ENCODE assay signal across 23 cellular contexts in genomic region chr17:52106070-52106469, GRCh38. TPM values are rescaled to one million over a fixed set of nuclear protein-coding genes. Genes with fewer than 3 reads are reported as not detected.
"Had no signal": no experiment of that assay in that cellular context is flagged by ENCODE, and none has a peak within 500 bp of the region (broad histone marks: within the 10 kb centered on the region; RNA-seq: fewer than 3 reads in every experiment).

No MANE protein-coding gene starts in this region.

- H3K36me3 Mint-ChIP-seq: activated naive CD8-positive, alpha-beta T cell; mesothelial cell of epicardium; naive B cell; stimulated activated effector memory CD8-positive, alpha-beta T cell treated with anti-CD3 and anti-CD28 coated beads, Interleukin-12 subunit alpha, Interleukin-12 subunit beta, amount 100 ng/mL, for 72 hours had no signal

- H3K4me2 ChIP-seq: hepatocyte had no signal

- H3K4me1 ChIP-seq: ascending aorta, esophagus squamous epithelium, gastroesophageal sphincter, SJSA1, stomach, tibial nerve had no signal

- H3K4me3 ChIP-seq: ascending aorta, esophagus squamous epithelium, gastroesophageal sphincter, hepatocyte, SJSA1, stomach, tibial nerve had no signal

- DNase-seq: activated CD4-positive, alpha-beta T cell treated with anti-CD3 and anti-CD28 coated beads for 1 hour; activated effector memory CD4-positive, alpha-beta T cell treated with Interleukin-2 at 50 U/mL for 16 hours; effector CD8-positive, alpha-beta T cell; esophagus squamous epithelium; islet precursor cell; naive B cell had no signal

- H3K9me3 ChIP-seq: ascending aorta, esophagus squamous epithelium, gastroesophageal sphincter, SJSA1, stomach, tibial nerve had no signal

- H3K79me2 ChIP-seq: hepatocyte had no signal

- H3K27ac Mint-ChIP-seq: activated naive CD8-positive, alpha-beta T cell; activated T-cell treated with anti-CD3 and anti-CD28 coated beads, Interleukin-2, amount 50 U/mL, for 72 hours; mesothelial cell of epicardium; naive B cell; stimulated activated effector memory CD8-positive, alpha-beta T cell treated with anti-CD3 and anti-CD28 coated beads, Interleukin-12 subunit alpha, Interleukin-12 subunit beta, amount 100 ng/mL, for 72 hours; WTC11 had no signal

- H3K4me1 Mint-ChIP-seq: mesothelial cell of epicardium; naive B cell; stimulated activated effector memory CD8-positive, alpha-beta T cell treated with anti-CD3 and anti-CD28 coated beads, Interleukin-12 subunit alpha, Interleukin-12 subunit beta, amount 100 ng/mL, for 72 hours had no signal

- H3K9me3 Mint-ChIP-seq: activated T-cell treated with anti-CD3 and anti-CD28 coated beads, Interleukin-2, amount 50 U/mL, for 72 hours; mesothelial cell of epicardium had no signal

- H2AFZ ChIP-seq: hepatocyte had no signal

- H3K36me3 ChIP-seq: ascending aorta, esophagus squamous epithelium, gastroesophageal sphincter, SJSA1, stomach, tibial nerve had no signal

- ATAC-seq: activated T-cell treated with anti-CD3 and anti-CD28 coated beads, Interleukin-2, amount 50 U/mL, for 72 hours; gastroesophageal sphincter; stimulated activated effector memory CD8-positive, alpha-beta T cell treated with anti-CD3 and anti-CD28 coated beads, Interleukin-12 subunit alpha, Interleukin-12 subunit beta, amount 100 ng/mL, for 72 hours had no signal

- H3K4me3 Mint-ChIP-seq: activated naive CD8-positive, alpha-beta T cell; activated T-cell treated with anti-CD3 and anti-CD28 coated beads, Interleukin-2, amount 50 U/mL, for 72 hours; mesothelial cell of epicardium; naive B cell; stimulated activated effector memory CD8-positive, alpha-beta T cell treated with anti-CD3 and anti-CD28 coated beads, Interleukin-12 subunit alpha, Interleukin-12 subunit beta, amount 100 ng/mL, for 72 hours; WTC11 had no signal

- H3K27ac ChIP-seq: ascending aorta, epithelial cell of prostate, esophagus squamous epithelium, gastroesophageal sphincter, hepatocyte, SJSA1, stomach, tibial nerve had no signal

- H3K27me3 ChIP-seq: ascending aorta, gastroesophageal sphincter, hepatocyte, SJSA1, stomach, tibial nerve had no signal

RNA-seq across cellular contexts. Expression of gene CA10, which starts 52.4 kb away (rescaled TPM):
- total RNA-seq: activated T-cell treated with anti-CD3 and anti-CD28 coated beads, Interleukin-2, amount 50 U/mL, for 72 hours; ascending aorta; dermis blood vessel endothelial cell; gastroesophageal sphincter; left colon; lower leg skin; pulmonary artery endothelial cell; SJSA1; tibial nerve; ureter had no signal
- polyA plus RNA-seq: hepatocyte, stomach had no signal
